13 cellular contexts compared by ENCODE assay signal in the genomic region with DNA sequence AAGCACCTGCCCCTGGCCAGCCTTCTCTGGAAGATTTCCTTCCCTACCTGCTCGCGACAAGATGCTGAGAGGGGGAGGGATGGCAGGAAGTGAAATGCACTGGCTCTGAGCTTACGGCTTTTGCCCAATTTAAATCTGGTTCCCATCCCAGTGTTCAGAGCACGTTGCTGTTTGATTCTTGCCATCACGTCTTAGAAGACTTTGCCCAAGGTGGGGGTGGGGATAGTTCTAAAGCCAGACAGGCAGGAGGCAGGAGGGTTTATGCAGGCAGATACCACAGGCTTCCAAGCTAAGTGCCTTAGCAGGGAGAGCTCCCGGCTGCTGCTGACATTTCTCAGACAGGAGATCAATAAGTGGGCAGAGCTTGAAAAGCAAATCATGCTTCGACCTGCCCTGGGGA.
DNase-seq lines count a peak whose midpoint lies in the region; ATAC-seq and TF ChIP-seq lines count a peak whose summit lies in the region.
"Had no signal": no experiment of that assay in that cellular context is flagged by ENCODE, and none has a peak within 500 bp of the region (broad histone marks: within the 10 kb centered on the region; RNA-seq: fewer than 3 reads in every experiment).

No MANE protein-coding gene starts in this region.

- no peak overlapping the region for H3K27ac ChIP-seq in CD8-positive, alpha-beta T cell (ENCODE audit: low read depth, low read length)
- no peak overlapping the region for H3K27ac ChIP-seq in iPS-20b (ENCODE audit: low read length)
- H3K27ac ChIP-seq: stomach had no signal

- no peaks in the 10 kb centered on the region for H3K27me3 ChIP-seq in CD8-positive, alpha-beta T cell (ENCODE audit: insufficient read depth, low read length)
- H3K27me3 ChIP-seq in H7 (ENCODE audit: control insufficient read depth, insufficient read depth, low read length) (no peaks in the 10 kb centered on the region), iPS-20b (ENCODE audit: insufficient read depth, low read length) (no peaks in the 10 kb centered on the region), HAP-1 (ENCODE audit: low read depth) (no peaks in the 10 kb centered on the region)
- H3K27me3 ChIP-seq: cardiac muscle cell had no signal

- H3K4me3 Mint-ChIP-seq in CD8-positive, alpha-beta T cell = peak overlapping the region; percentile 18
- H3K4me3 Mint-ChIP-seq: CD14-positive monocyte had no signal

- intact Hi-C loops in CD8-positive, alpha-beta T cell (cut with DNase I, micrococcal nuclease) = loop anchor here in 1 of 2 experiments (5.0 kb wide), 1 partner anchor 33 kb away; no protein-coding TSS in a partner anchor

- no peaks in the 10 kb centered on the region for H3K36me3 Mint-ChIP-seq in CD8-positive, alpha-beta T cell
- H3K36me3 Mint-ChIP-seq: CD14-positive monocyte had no signal

- no peak for DNase-seq in CD8-positive, alpha-beta T cell
- DNase-seq in H7 (peak; percentile 30), NCI-H69 (lab: John Stamatoyannopoulos, UW) (peak; percentile 63), HAP-1 (ENCODE audit: low spot score in 2 of 2) (no peak), amygdala (lab: John Stamatoyannopoulos, UW) (no peak)
- DNase-seq: activated effector memory CD4-positive, alpha-beta T cell treated with Interleukin-2 at 50 U/mL for 16 hours; stimulated activated CD4-positive, alpha-beta T cell treated with anti-CD3 and anti-CD28 coated beads, Interleukin-4, amount 100 ng/mL, for 24 hours; stomach had no signal

- no peaks in the 10 kb centered on the region for H3K9me3 Mint-ChIP-seq in CD8-positive, alpha-beta T cell

- H3K4me3 ChIP-seq in CD8-positive, alpha-beta T cell (ENCODE audit: low read depth, low read length) = no peak overlapping the region
- no peak overlapping the region for H3K4me3 ChIP-seq in H7 (ENCODE audit: insufficient read depth, low read depth, low read length)
- peak overlapping the region; percentile 13; the same call in 1 of the 2 replicates for H3K4me3 ChIP-seq in iPS-20b (ENCODE audit: low read length)
- no peak overlapping the region for H3K4me3 ChIP-seq in HAP-1
- H3K4me3 ChIP-seq: cardiac muscle cell, stomach had no signal

- H3K27ac Mint-ChIP-seq in CD8-positive, alpha-beta T cell = no peak overlapping the region

- H3K4me1 ChIP-seq in CD8-positive, alpha-beta T cell (ENCODE audit: insufficient read depth, low read length) = peaks cover 23% of the 10 kb centered on the region
- peaks cover 12% of the 10 kb centered on the region for H3K4me1 ChIP-seq in iPS-20b (ENCODE audit: insufficient read depth, low read length)
- H3K4me1 ChIP-seq in HAP-1 = no peaks in the 10 kb centered on the region

- CTCF ChIA-PET in CD8-positive, alpha-beta T cell (lab: Charles Lee) = no interaction called here

- H3K9me3 ChIP-seq in CD8-positive, alpha-beta T cell (ENCODE audit: low read length) = no peaks in the 10 kb centered on the region
- H3K9me3 ChIP-seq in iPS-20b (ENCODE audit: insufficient read depth, low read depth, low read length) = no peaks in the 10 kb centered on the region
- no peaks in the 10 kb centered on the region for H3K9me3 ChIP-seq in HAP-1

- H3K36me3 ChIP-seq in CD8-positive, alpha-beta T cell (ENCODE audit: insufficient read depth, low read length) = no peaks in the 10 kb centered on the region
- H3K36me3 ChIP-seq in H7 (replicated peaks; ENCODE audit: control insufficient read depth, insufficient read depth, low read length) = no peaks in the 10 kb centered on the region
- H3K36me3 ChIP-seq in iPS-20b (ENCODE audit: insufficient read depth, low read depth, low read length) = no peaks in the 10 kb centered on the region
- H3K36me3 ChIP-seq in HAP-1 (replicated peaks) = no peaks in the 10 kb centered on the region
- H3K36me3 ChIP-seq: cardiac muscle cell, stomach had no signal

- in situ Hi-C loops in HAP-1 (cut with MboI; ENCODE audit: low sequenced_read_pairs) = no loop called here

- H3K4me1 Mint-ChIP-seq in CD8-positive, alpha-beta T cell (ENCODE audit: low read depth) = peaks cover 21% of the 10 kb centered on the region

- H3K9ac ChIP-seq in iPS-20b (ENCODE audit: low read depth, low read length) = no peak overlapping the region

- TF ChIP-seq CTCF in CD8-positive, alpha-beta T cell (IDR thresholded peaks at IDR 0.05) = no peak

- POLR2A ChIA-PET in CD8-positive, alpha-beta T cell (lab: Charles Lee) = interaction anchor here (1.2 kb wide), 1 partner anchor 20 kb away, joined by 3 read pairs; no protein-coding TSS in a partner anchor

- H3K27me3 Mint-ChIP-seq in CD8-positive, alpha-beta T cell (ENCODE audit: low read depth) = peaks cover 4% of the 10 kb centered on the region

- ATAC-seq in CD8-positive, alpha-beta T cell = no peak
- ATAC-seq in HG03039 (IDR thresholded peaks at IDR 0.05; ENCODE audit: unreplicated experiment) (no peak), HG02870 (IDR thresholded peaks at IDR 0.05; ENCODE audit: unreplicated experiment) (no peak)

Comparison
In these comparisons a context has a peak if more than half of its experiments do, and no peak if none do; other contexts are left out.
1. DNase-seq: peak in H7 (single experiment) and NCI-H69 (single experiment); none in CD8-positive, alpha-beta T cell (0 of 7), HAP-1 (0 of 2) and amygdala (0 of 56).